Comparison of ENCODE assay signal across 8 cellular contexts in genomic region chr10:4131407-4132215, GRCh38.
DNase-seq lines count a peak whose midpoint lies in the region; ATAC-seq and TF ChIP-seq lines count a peak whose summit lies in the region.

No MANE protein-coding gene starts in this region.

- no peaks in the 10 kb centered on the region for H3K36me3 ChIP-seq in esophagus muscularis mucosa

- TF ChIP-seq CTCF in AG10803 (conservative IDR thresholded peaks at IDR 0.05; ENCODE audit: low read length) (no peak), esophagus muscularis mucosa (IDR thresholded peaks at IDR 0.05) (no peak)

- intact Hi-C loops in esophagus muscularis mucosa (cut with DNase I), result no loop called here

- no peak for TF ChIP-seq EP300 in esophagus muscularis mucosa (IDR thresholded peaks at IDR 0.05)

- ATAC-seq in GM19025 (IDR thresholded peaks at IDR 0.05; ENCODE audit: low read depth, unreplicated experiment) (peak; percentile 54), HG03139 (IDR thresholded peaks at IDR 0.05; ENCODE audit: unreplicated experiment) (peak; percentile 43)

- H3K4me3 ChIP-seq in AG10803 (ENCODE audit: low read length) (peak overlapping the region; percentile 3), esophagus muscularis mucosa (no peak overlapping the region)

- 82% methylated on average over 5 of the region's 5 CpGs for WGBS in esophagus muscularis mucosa

- no peaks in the 10 kb centered on the region for H3K27me3 ChIP-seq in esophagus muscularis mucosa

- peaks cover 0 to under 1% (median 0%) of the 10 kb centered on the region in 4 donors for H3K9me3 ChIP-seq in esophagus muscularis mucosa

- TF ChIP-seq POLR2A in esophagus muscularis mucosa (IDR thresholded peaks at IDR 0.05; ENCODE audit: low read depth), result no peak

- peak overlapping the region; percentile 5 to 30 (median 12) for H3K27ac ChIP-seq in esophagus muscularis mucosa (replicated peaks in 1 of 4)

- DNase-seq in AG10803 (ENCODE audit: low read depth) (peak; percentile 93), SKM-1 treated with dmso at 0.1 percent for 144 hours (lab: John Stamatoyannopoulos, UW; ENCODE audit: unreplicated experiment) (peak; percentile 61), esophagus muscularis mucosa (ENCODE audit: extremely low spot score) (no peak), pulmonary artery endothelial cell (ENCODE audit: low read depth, low spot score) (peak; percentile 56), NCI-H748 treated with DMSO at 0.1 percent for 48 hours (lab: John Stamatoyannopoulos, UW) (no peak), NCI-H1417 (lab: John Stamatoyannopoulos, UW) (no peak)

- H3K4me1 ChIP-seq in esophagus muscularis mucosa, result peaks cover 6 to 17% (median 12%) of the 10 kb centered on the region in 4 donors

Comparison
In these comparisons a context has a peak if more than half of its experiments do, and no peak if none do; other contexts are left out.
1. DNase-seq: peak in AG10803 (single experiment), SKM-1 treated with dmso at 0.1 percent for 144 hours (single experiment) and pulmonary artery endothelial cell (single experiment); none in esophagus muscularis mucosa (single experiment), NCI-H748 treated with DMSO at 0.1 percent for 48 hours (single experiment) and NCI-H1417 (0 of 3).